ENCODE assay signal across 1 cellular context in genomic region chr21:29245104-29245643, GRCh38.
TF ChIP-seq lines count a peak whose summit lies in the region.

No MANE protein-coding gene starts in this region.

TF ChIP-seq in GM23338, 12 proteins besides CTCF, POLR2A, EP300 and RAD21 (continued from another document):
- TF ChIP-seq ZNF462 (CRISPR knock-in tag; IDR thresholded peaks at IDR 0.05) (no peak), JUNB (IDR thresholded peaks at IDR 0.05; ENCODE audit: unreplicated experiment) (no peak), EZH2 (IDR thresholded peaks at IDR 0.05; ENCODE audit: low read depth, unreplicated experiment) (no peak), CREB1 (CRISPR knock-in tag; IDR thresholded peaks at IDR 0.05; ENCODE audit: low read depth) (no peak), NANOG (IDR thresholded peaks at IDR 0.05; ENCODE audit: borderline replicate concordance) (no peak), ZNF331 (CRISPR knock-in tag; IDR thresholded peaks at IDR 0.05; ENCODE audit: low read depth) (no peak), POLR2AphosphoS5 (IDR thresholded peaks at IDR 0.05; ENCODE audit: low read depth) (no peak), EZH2phosphoT487 (IDR thresholded peaks at IDR 0.05; ENCODE audit: unreplicated experiment) (no peak)
